8 cellular contexts compared by ENCODE assay signal in the genomic region with DNA sequence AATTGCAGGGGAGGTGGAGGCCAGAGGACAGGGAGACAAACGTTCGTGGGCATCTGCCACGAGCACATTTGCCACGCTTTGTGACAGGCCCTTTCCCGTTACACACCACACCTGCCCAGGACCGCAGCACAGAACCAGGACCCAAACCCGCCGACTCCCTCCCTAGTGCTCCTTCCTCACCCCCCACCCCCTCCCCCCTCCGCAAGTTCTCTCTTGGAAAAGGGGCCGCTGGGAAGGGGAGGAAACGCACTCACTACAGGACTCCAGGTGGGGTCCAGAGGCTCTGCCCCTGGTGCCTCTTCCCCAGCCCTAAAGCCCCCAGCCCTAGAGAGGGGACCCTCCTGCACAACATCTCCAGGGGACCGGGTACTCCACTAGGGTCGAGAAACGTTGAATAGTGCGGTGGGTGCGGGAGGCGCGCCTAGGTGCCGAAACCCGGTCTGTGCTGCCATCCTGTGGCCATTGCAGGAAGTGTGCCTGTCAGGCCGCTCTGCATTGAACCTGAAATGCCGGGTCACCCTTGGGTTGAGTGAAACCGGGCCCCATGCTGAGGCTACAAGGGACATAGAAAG. TPM values are rescaled to one million over a fixed set of nuclear protein-coding genes. Genes with fewer than 3 reads are reported as not detected.
DNase-seq lines count a peak whose midpoint lies in the region; ATAC-seq and TF ChIP-seq lines count a peak whose summit lies in the region.

No MANE protein-coding gene starts in this region.

- H3K9ac ChIP-seq in mesendoderm (ENCODE audit: low read length): peak overlapping the region; percentile 82

- peak overlapping the region; percentile 42 for H3K4ac ChIP-seq in mesendoderm (ENCODE audit: low read depth, low read length)

- peak; percentile 40 for TF ChIP-seq POLR2A in GM18526 (IDR thresholded peaks at IDR 0.05; ENCODE audit: extremely low read depth, insufficient read length)

- WGBS in mesendoderm (ENCODE audit: extremely low coverage, insufficient coverage, low lambda C conversion rate): no CpG with 5 or more reads among the region's 23 CpGs

- no peak overlapping the region for H2BK120ac ChIP-seq in mesendoderm (ENCODE audit: low read depth, low read length)

- H4K5ac ChIP-seq in mesendoderm (ENCODE audit: low read length): no peak overlapping the region

- peaks cover 14% of the 10 kb centered on the region for H3K36me3 Mint-ChIP-seq in effector memory CD8-positive, alpha-beta T cell (ENCODE audit: insufficient read depth)

- peak overlapping the region; percentile 70 for H3K18ac ChIP-seq in mesendoderm (ENCODE audit: low read length)

- peak overlapping the region; percentile 90 for H3K56ac ChIP-seq in mesendoderm (ENCODE audit: low read length)

- H3K4me3 ChIP-seq in mesendoderm (ENCODE audit: low read length): peak overlapping the region; percentile 43

- H3K4me1 ChIP-seq in mesendoderm (ENCODE audit: control insufficient read depth, low read depth, low read length): no peaks in the 10 kb centered on the region

- no peaks in the 10 kb centered on the region for H3K9me3 Mint-ChIP-seq in effector memory CD8-positive, alpha-beta T cell

- DNase-seq in ACHN (peak; percentile 78), NCI-H82 treated with DMSO at 0.1 percent for 48 hours (lab: John Stamatoyannopoulos, UW; ENCODE audit: unreplicated experiment) (peak; percentile 72), mesendoderm (peak; percentile 78)
- DNase-seq in activated CD8-positive, alpha-beta memory T cell treated with anti-CD3 and anti-CD28 coated beads for 1 hour (ENCODE audit: extremely low read depth in 1 of 2, low read depth in 1 of 2): peak; percentile 64 to 79
- DNase-seq in effector memory CD8-positive, alpha-beta T cell: peak; percentile 86 to 89 (median 86)
- peak; percentile 71 for DNase-seq in stimulated activated CD8-positive, alpha-beta memory T cell treated with anti-CD3 and anti-CD28 coated beads, Interleukin-15, amount 100 ng/mL, for 24 hours (ENCODE audit: low read depth)

- H3K4me3 Mint-ChIP-seq in effector memory CD8-positive, alpha-beta T cell: peak overlapping the region; percentile 89 to 95

- H3K4me2 ChIP-seq in mesendoderm (ENCODE audit: low read length): peak overlapping the region; percentile 99

- H3K27ac ChIP-seq in mesendoderm (ENCODE audit: low read depth, low read length): no peak overlapping the region

- H3K79me1 ChIP-seq in mesendoderm (ENCODE audit: low read length): no peaks in the 10 kb centered on the region

- no peaks in the 10 kb centered on the region for H3K27me3 ChIP-seq in mesendoderm (ENCODE audit: insufficient read depth, low read length, poor library complexity)

- no peak overlapping the region for H2BK15ac ChIP-seq in mesendoderm (replicated peaks; ENCODE audit: low read depth)

- no peak overlapping the region for H3K23ac ChIP-seq in mesendoderm (ENCODE audit: low read length)

- no peak overlapping the region for H2AK5ac ChIP-seq in mesendoderm (ENCODE audit: low read length)

- ATAC-seq in HG03521 (IDR thresholded peaks at IDR 0.05; ENCODE audit: unreplicated experiment): peak; percentile 42
- ATAC-seq in effector memory CD8-positive, alpha-beta T cell (replicated peaks): peak; percentile 57

- H3K27me3 Mint-ChIP-seq in effector memory CD8-positive, alpha-beta T cell: no peaks in the 10 kb centered on the region

- no peaks in the 10 kb centered on the region for H3K36me3 ChIP-seq in mesendoderm (ENCODE audit: control insufficient read depth, insufficient read depth, low read length)

- no peak overlapping the region for H2BK5ac ChIP-seq in mesendoderm (ENCODE audit: low read length)

- peaks cover 17 to 18% of the 10 kb centered on the region in 2 donors for H3K4me1 Mint-ChIP-seq in effector memory CD8-positive, alpha-beta T cell (ENCODE audit: low read depth in 2 of 2)

- no peaks in the 10 kb centered on the region for H3K79me2 ChIP-seq in mesendoderm (ENCODE audit: control insufficient read depth, insufficient read depth, low read length)

- in situ Hi-C loops in ACHN (cut with HindIII; ENCODE audit: low pct_ligation_motif_present, low pct_unique_long_range_greater_than_20kb, low sequenced_read_pairs): no loop called here

- H4K8ac ChIP-seq in mesendoderm (ENCODE audit: low read depth, low read length): no peak overlapping the region

- peak overlapping the region; percentile 99 for H3K27ac Mint-ChIP-seq in effector memory CD8-positive, alpha-beta T cell

RNA-seq across cellular contexts. Expression of a gene that starts 21.9 kb away (rescaled TPM):
- 472 TPM for polyA plus RNA-seq in mesendoderm (2013, experiment 1 of 2)
- polyA plus RNA-seq in mesendoderm (2013, experiment 2 of 2): 473 TPM

RNA-seq across cellular contexts. Expression of a gene that starts 42.4 kb away (rescaled TPM):
- 0.73 TPM for polyA plus RNA-seq in mesendoderm (2013, experiment 1 of 2)
- 0.70 TPM for polyA plus RNA-seq in mesendoderm (2013, experiment 2 of 2)

RNA-seq across cellular contexts. Expression of a gene that starts 45.3 kb away (rescaled TPM):
- not detected for polyA plus RNA-seq in mesendoderm (2013, experiment 1 of 2)
- polyA plus RNA-seq in mesendoderm (2013, experiment 2 of 2): not detected

RNA-seq across cellular contexts. Expression of a gene that starts 54.2 kb away (rescaled TPM):
- polyA plus RNA-seq in mesendoderm (2013, experiment 1 of 2): 0.01 TPM
- polyA plus RNA-seq in mesendoderm (2013, experiment 2 of 2): not detected
